ENCODE assay signal across 1 cellular context in genomic region chr10:14645239-14645960, GRCh38.
A peak's percentile ranks its signal among the peaks of the same experiment; 100 is the strongest.
TF ChIP-seq lines count a peak whose summit lies in the region.

No MANE protein-coding gene starts in this region.

TF ChIP-seq in GM12878, 131 proteins besides CTCF, POLR2A, EP300 and RAD21 (continued from another document):
- TF ChIP-seq ZNF687 (IDR thresholded peaks at IDR 0.05) (peak; percentile 55; the same call in 1 of the 2 replicates), MEF2B (IDR thresholded peaks at IDR 0.05; ENCODE audit: partially characterized antibody, poor library complexity, severe bottlenecking) (peak; percentile 85), SMARCA5 (IDR thresholded peaks at IDR 0.05) (0 out of 2 replicates have a peak, but pooled peaks have one; percentile 7), EED (IDR thresholded peaks at IDR 0.05; ENCODE audit: low read depth) (peak; percentile 70), JUND (IDR thresholded peaks at IDR 0.05; ENCODE audit: low read depth, low read length) (no peak), TAF1 (IDR thresholded peaks at IDR 0.05; ENCODE audit: borderline replicate concordance, low read depth, low read length) (no peak), ETV6 (conservative IDR thresholded peaks at IDR 0.05 in 1 of 2, IDR thresholded peaks at IDR 0.05 in 1 of 2; ENCODE audit: borderline replicate concordance in 1 of 2, low read depth in 1 of 2) (peak in 1 of 2 experiments; percentile 80; a peak in 1 of 4 replicates), IKZF1 (conservative IDR thresholded peaks at IDR 0.05) (peak; percentile 38; the same call in 1 of the 2 replicates), NBN (IDR thresholded peaks at IDR 0.05) (0 out of 2 replicates have a peak, but pooled peaks have one; percentile 27), MEF2A (IDR thresholded peaks at IDR 0.05; ENCODE audit: insufficient read depth, low read depth, low read length) (peak; percentile 27; the same call in 1 of the 2 replicates), PKNOX1 (IDR thresholded peaks at IDR 0.05) (0 out of 2 replicates have a peak, but pooled peaks have one; percentile 12), ATF3 (IDR thresholded peaks at IDR 0.05; ENCODE audit: borderline replicate concordance, extremely low read depth, low read depth, low read length) (no peak), KLF5 (IDR thresholded peaks at IDR 0.05; ENCODE audit: partially characterized antibody) (no peak), SMC3 (IDR thresholded peaks at IDR 0.05; ENCODE audit: borderline replicate concordance, low read length) (0 out of 2 replicates have a peak, but pooled peaks have one; percentile 21), IKZF2 (IDR thresholded peaks at IDR 0.05) (peak; percentile 25 to 40; a peak in 2 of 4 replicates), JUNB (IDR thresholded peaks at IDR 0.05) (peak; percentile 24; the same call in 1 of the 2 replicates), NFIC (IDR thresholded peaks at IDR 0.05; ENCODE audit: low read depth, low read length) (peak; percentile 29; the same call in 1 of the 2 replicates)
